ENCODE assay signal across 10 cellular contexts in genomic region chr20:25136643-25137559, GRCh38.
DNase-seq lines count a peak whose midpoint lies in the region; ATAC-seq and TF ChIP-seq lines count a peak whose summit lies in the region.
"Had no signal": no experiment of that assay in that cellular context is flagged by ENCODE, and none has a peak within 500 bp of the region (broad histone marks: within the 10 kb centered on the region; RNA-seq: fewer than 3 reads in every experiment).

No MANE protein-coding gene starts in this region.

- no peak overlapping the region for H3K4me3 ChIP-seq in epithelial cell of esophagus (ENCODE audit: low read length)

- DNase-seq in AG08395 (ENCODE audit: low spot score) (peak; percentile 99), NCI-H446 (lab: John Stamatoyannopoulos, UW) (peak; percentile 50 to 80), epithelial cell of esophagus (ENCODE audit: low read depth) (peak; percentile 52), midbrain (lab: John Stamatoyannopoulos, UW) (peak; percentile 72), NCI-H2081 treated with DMSO at 0.1 percent for 48 hours (lab: John Stamatoyannopoulos, UW) (no peak), activated T-cell treated with anti-CD3 and anti-CD28 coated beads for 4 hours (no peak), retina (no peak)
- DNase-seq: CD8-positive, alpha-beta T cell; nephron progenitor cell had no signal

- no peak for TF ChIP-seq CTCF in epithelial cell of esophagus (IDR thresholded peaks at IDR 0.05; ENCODE audit: insufficient read depth, low read depth, low read length, missing control alignments)

- no peak for ATAC-seq in HG02678 (IDR thresholded peaks at IDR 0.05; ENCODE audit: unreplicated experiment)
- ATAC-seq: CD8-positive, alpha-beta T cell had no signal

Comparison
In these comparisons a context has a peak if more than half of its experiments do, and no peak if none do; other contexts are left out.
1. DNase-seq: peak in AG08395 (single experiment), NCI-H446 (2 of 2), epithelial cell of esophagus (single experiment) and midbrain (single experiment); none in NCI-H2081 treated with DMSO at 0.1 percent for 48 hours (single experiment), activated T-cell treated with anti-CD3 and anti-CD28 coated beads for 4 hours (single experiment) and retina (single experiment).